Comparison of ENCODE assay signal across 8 cellular contexts in genomic region chr7:130695840-130696239, GRCh38. TPM values are rescaled to one million over a fixed set of nuclear protein-coding genes. Genes with fewer than 3 reads are reported as not detected.
A peak's percentile ranks its signal among the peaks of the same experiment; 100 is the strongest.
DNase-seq lines count a peak whose midpoint lies in the region; ATAC-seq, FAIRE-seq and TF ChIP-seq lines count a peak whose summit lies in the region.

No MANE protein-coding gene starts in this region.

- POLR2A ChIA-PET in AG04450 (lab: Yijun Ruan, JAX): no interaction called here

- TF ChIP-seq CTCF in AG04450 (IDR thresholded peaks at IDR 0.05; ENCODE audit: low read depth, low read length): peak; percentile 67

- H3K9me3 ChIP-seq in AG04450 (ENCODE audit: control insufficient read depth, insufficient read depth, low read length): no peaks in the 10 kb centered on the region

- peaks cover 2% of the 10 kb centered on the region for H3K27me3 ChIP-seq in AG04450 (ENCODE audit: control insufficient read depth, insufficient read depth, low read length)

- ATAC-seq in activated CD4-positive, CD25-positive, alpha-beta regulatory T cell treated with anti-CD3 and anti-CD28 coated beads, Interleukin-2, amount 50 U/mL, for 24 hours: no peak
- ATAC-seq in HG03442 (IDR thresholded peaks at IDR 0.05; ENCODE audit: unreplicated experiment): no peak
- ATAC-seq in GM19452 (IDR thresholded peaks at IDR 0.05; ENCODE audit: unreplicated experiment): no peak

- no peak overlapping the region for H3K4me3 ChIP-seq in AG04450 (ENCODE audit: low read depth, low read length)

- TF ChIP-seq POLR2A in H54 (IDR thresholded peaks at IDR 0.05; ENCODE audit: low read depth, low read length): no peak

- H3K27ac ChIP-seq in AG04450 (ENCODE audit: low read depth, low read length): no peak overlapping the region

- DNase-seq in AG04450 (ENCODE audit: low read depth, low spot score) (no peak), H54 (ENCODE audit: insufficient read length, low spot score) (peak; percentile 27), RKO (ENCODE audit: low spot score) (peak; percentile 79), glomerular visceral epithelial cell (ENCODE audit: extremely low spot score) (peak; percentile 21), KG1 (lab: John Stamatoyannopoulos, UW) (no peak)

- CTCF ChIA-PET in AG04450 (lab: Charles Lee): interaction anchor here (0.7 to 2.2 kb wide), 2 partner anchors 14 to 624 kb away, joined by 3 to 7 read pairs; no protein-coding TSS in a partner anchor

- FAIRE-seq in H54 (lab: Jason Lieb, UNC): peak; percentile 43

RNA-seq across cellular contexts. Expression of gene TSGA13, which starts 9.5 kb away (rescaled TPM):
- polyA plus RNA-seq in AG04450 (2011; rRNA removed): not detected in 2 replicates
- polyA minus RNA-seq in AG04450 (2011; rRNA and poly(A)+ RNA removed): not detected in 2 replicates

RNA-seq across cellular contexts. Expression of gene COPG2, which starts 27.3 kb away (rescaled TPM):
- 36.6 and 40.6 TPM in 2 replicates for polyA plus RNA-seq in AG04450 (2011; rRNA removed)
- polyA minus RNA-seq in AG04450 (2011; rRNA and poly(A)+ RNA removed): 35.6 and 46.2 TPM in 2 replicates

RNA-seq across cellular contexts. Expression of gene KLF14, which starts 38.2 kb away (rescaled TPM):
- not detected in 2 replicates for polyA plus RNA-seq in AG04450 (2011; rRNA removed)
- 0.05 TPM in 1 of 2 replicates, not detected in the other for polyA minus RNA-seq in AG04450 (2011; rRNA and poly(A)+ RNA removed)

Comparison
In these comparisons a context has a peak if more than half of its experiments do, and no peak if none do; other contexts are left out.
1. DNase-seq: peak in H54 (single experiment), RKO (single experiment) and glomerular visceral epithelial cell (single experiment); none in AG04450 (single experiment) and KG1 (single experiment).